Comparison of ENCODE assay signal across 11 cellular contexts in the genomic region with DNA sequence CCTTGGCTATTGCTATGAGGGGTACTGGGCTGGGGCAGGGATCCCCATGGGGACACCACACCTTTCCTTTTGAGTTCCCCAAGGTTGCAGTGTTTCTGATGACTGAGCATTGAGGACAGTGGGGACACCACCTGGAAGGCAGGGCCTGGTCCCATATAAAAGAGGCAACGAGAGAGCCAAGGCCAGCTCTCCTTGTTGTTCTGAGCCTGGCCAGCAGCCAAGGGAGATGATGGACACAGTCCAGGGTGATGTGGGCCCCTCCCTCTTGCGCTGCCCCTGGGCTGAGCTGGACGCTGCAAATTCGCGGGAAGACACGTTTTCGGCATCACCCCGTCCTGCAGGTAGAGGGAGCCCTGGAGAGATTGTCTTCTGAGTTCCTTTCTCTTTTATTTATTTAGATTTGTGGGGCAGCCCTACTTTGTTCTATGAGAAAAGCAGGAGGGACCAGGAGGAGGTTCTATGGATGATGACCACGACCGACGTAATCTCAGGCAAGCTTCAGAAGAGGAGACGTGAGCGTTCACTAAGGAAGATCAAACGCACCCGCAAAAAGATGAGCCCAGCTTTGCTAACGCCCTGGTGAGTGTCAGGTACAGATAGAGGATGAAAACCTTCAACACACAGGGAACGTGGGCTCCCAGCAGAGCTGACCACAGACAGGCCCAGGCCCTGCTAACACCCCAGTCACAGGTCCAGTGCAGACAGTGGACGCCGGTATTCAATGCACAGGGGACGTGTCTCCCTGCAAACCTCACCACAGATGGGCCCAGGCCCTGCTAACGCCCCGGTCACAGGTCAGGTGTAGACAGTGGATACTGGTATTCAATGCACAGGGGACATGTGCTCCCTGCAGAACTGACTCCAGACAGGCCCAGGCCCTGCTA.
DNase-seq lines count a peak whose midpoint lies in the region; TF ChIP-seq lines count a peak whose summit lies in the region.
"Had no signal": no experiment of that assay in that cellular context is flagged by ENCODE, and none has a peak within 500 bp of the region (broad histone marks: within the 10 kb centered on the region; RNA-seq: fewer than 3 reads in every experiment).

No MANE protein-coding gene starts in this region.

- H3K36me3 Mint-ChIP-seq in neural progenitor cell = peaks cover 6% of the 10 kb centered on the region
- no peaks in the 10 kb centered on the region for H3K36me3 Mint-ChIP-seq in activated T-helper 1 cell treated with anti-CD3 and anti-CD28 coated beads, Interleukin-12 subunit alpha, Interleukin-12 subunit beta, Interleukin-2, Interleukin-4 antibody, amounts not matched to agents 30 ng/mL and 10 ng/mL and 1 ng/mL, durations not matched to agents 14 hours and 24 hours and 36 hours (ENCODE audit: low read depth)

- peak; percentile 5 for TF ChIP-seq CTCF in GM10248 (IDR thresholded peaks at IDR 0.05; ENCODE audit: control extremely low read depth, extremely low read depth, low read depth, missing control alignments)
- peak; percentile 25 for TF ChIP-seq CTCF in brain microvascular endothelial cell (IDR thresholded peaks at IDR 0.05; ENCODE audit: low read depth, low read length, missing control alignments)
- TF ChIP-seq CTCF in neural progenitor cell (IDR thresholded peaks at IDR 0.05) = peak; percentile 66

- H3K79me2 ChIP-seq in Karpas-422 (ENCODE audit: low read length) = no peaks in the 10 kb centered on the region
- no peaks in the 10 kb centered on the region for H3K79me2 ChIP-seq in neural progenitor cell (ENCODE audit: low read depth)

- H3F3A ChIP-seq in neural progenitor cell (ENCODE audit: low read depth) = peaks cover 4% of the 10 kb centered on the region

- H3K27me3 Mint-ChIP-seq in neural progenitor cell (ENCODE audit: insufficient read depth, low read depth) = peaks cover 14% of the 10 kb centered on the region
- H3K27me3 Mint-ChIP-seq in activated T-helper 1 cell treated with anti-CD3 and anti-CD28 coated beads, Interleukin-12 subunit alpha, Interleukin-12 subunit beta, Interleukin-2, Interleukin-4 antibody, amounts not matched to agents 30 ng/mL and 10 ng/mL and 1 ng/mL, durations not matched to agents 14 hours and 24 hours and 36 hours (ENCODE audit: insufficient read depth) = no peaks in the 10 kb centered on the region

- H3K4me3 Mint-ChIP-seq in neural progenitor cell = no peak overlapping the region
- no peak overlapping the region for H3K4me3 Mint-ChIP-seq in activated T-helper 1 cell treated with anti-CD3 and anti-CD28 coated beads, Interleukin-12 subunit alpha, Interleukin-12 subunit beta, Interleukin-2, Interleukin-4 antibody, amounts not matched to agents 30 ng/mL and 10 ng/mL and 1 ng/mL, durations not matched to agents 14 hours and 24 hours and 36 hours

- DNase-seq in GM10248 (ENCODE audit: extremely low spot score) (no peak), Karpas-422 (peak; percentile 69), brain microvascular endothelial cell (no peak), neural progenitor cell (ENCODE audit: low spot score) (peak; percentile 65), SW 1271 (lab: John Stamatoyannopoulos, UW) (no peak), NCI-H2196 treated with DMSO at 0.1 percent for 48 hours (lab: John Stamatoyannopoulos, UW; ENCODE audit: unreplicated experiment) (no peak), AG08396 (ENCODE audit: low spot score) (no peak)
- no peak for DNase-seq in activated T-helper 1 cell treated with anti-CD3 and anti-CD28 coated beads, Interleukin-12 subunit alpha, Interleukin-12 subunit beta, Interleukin-2, Interleukin-4 antibody, amounts not matched to agents 30 ng/mL and 10 ng/mL and 1 ng/mL, durations not matched to agents 14 hours and 24 hours and 36 hours (ENCODE audit: low spot score)
- DNase-seq: cortex of kidney, NCI-H1105, nucleus accumbens had no signal

- no peak overlapping the region for H3K4me2 ChIP-seq in Karpas-422 (ENCODE audit: low read depth, low read length, poor library complexity, severe bottlenecking)
- no peak overlapping the region for H3K4me2 ChIP-seq in neural progenitor cell

- H3K4me3 ChIP-seq in Karpas-422 (ENCODE audit: low read length) = no peak overlapping the region
- H3K4me3 ChIP-seq in brain microvascular endothelial cell (ENCODE audit: low read depth, low read length) = no peak overlapping the region
- H3K4me3 ChIP-seq in neural progenitor cell = no peak overlapping the region

- H3K4me1 ChIP-seq in Karpas-422 (ENCODE audit: low read length) (no peaks in the 10 kb centered on the region), neural progenitor cell (no peaks in the 10 kb centered on the region)

- no peaks in the 10 kb centered on the region for H3K27me3 ChIP-seq in Karpas-422 (ENCODE audit: low read length)
- no peaks in the 10 kb centered on the region for H3K27me3 ChIP-seq in brain microvascular endothelial cell (replicated peaks)
- H3K27me3 ChIP-seq in neural progenitor cell = no peaks in the 10 kb centered on the region

- POLR2A ChIA-PET in GM10248 (lab: Yijun Ruan, JAX) = no interaction called here

- H3K27ac ChIP-seq in Karpas-422 (ENCODE audit: low read length) (no peak overlapping the region), brain microvascular endothelial cell (no peak overlapping the region), neural progenitor cell (no peak overlapping the region)

- H4K20me1 ChIP-seq in Karpas-422 (ENCODE audit: insufficient read depth, low read depth, low read length) (no peaks in the 10 kb centered on the region), neural progenitor cell (ENCODE audit: low read depth) (no peaks in the 10 kb centered on the region)

- H3K9me3 Mint-ChIP-seq in neural progenitor cell = peaks cover 18% of the 10 kb centered on the region
- H3K9me3 Mint-ChIP-seq in activated T-helper 1 cell treated with anti-CD3 and anti-CD28 coated beads, Interleukin-12 subunit alpha, Interleukin-12 subunit beta, Interleukin-2, Interleukin-4 antibody, amounts not matched to agents 30 ng/mL and 10 ng/mL and 1 ng/mL, durations not matched to agents 14 hours and 24 hours and 36 hours = peaks cover 18% of the 10 kb centered on the region

- in situ Hi-C loops in brain microvascular endothelial cell (cut with HindIII; ENCODE audit: low pct_ligation_motif_present, low sequenced_read_pairs) = no loop called here

- peaks cover 6% of the 10 kb centered on the region for H3K4me1 Mint-ChIP-seq in neural progenitor cell
- no peaks in the 10 kb centered on the region for H3K4me1 Mint-ChIP-seq in activated T-helper 1 cell treated with anti-CD3 and anti-CD28 coated beads, Interleukin-12 subunit alpha, Interleukin-12 subunit beta, Interleukin-2, Interleukin-4 antibody, amounts not matched to agents 30 ng/mL and 10 ng/mL and 1 ng/mL, durations not matched to agents 14 hours and 24 hours and 36 hours (ENCODE audit: low read depth)

- H3K9ac ChIP-seq in Karpas-422 (ENCODE audit: low read length) (no peak overlapping the region), neural progenitor cell (no peak overlapping the region)

- no peak overlapping the region for H3K27ac Mint-ChIP-seq in neural progenitor cell
- no peak overlapping the region for H3K27ac Mint-ChIP-seq in activated T-helper 1 cell treated with anti-CD3 and anti-CD28 coated beads, Interleukin-12 subunit alpha, Interleukin-12 subunit beta, Interleukin-2, Interleukin-4 antibody, amounts not matched to agents 30 ng/mL and 10 ng/mL and 1 ng/mL, durations not matched to agents 14 hours and 24 hours and 36 hours

- intact Hi-C loops in activated T-helper 1 cell treated with anti-CD3 and anti-CD28 coated beads, Interleukin-12 subunit alpha, Interleukin-12 subunit beta, Interleukin-2, Interleukin-4 antibody, amounts not matched to agents 30 ng/mL and 10 ng/mL and 1 ng/mL, durations not matched to agents 14 hours and 24 hours and 36 hours (cut with micrococcal nuclease) = no loop called here

- CTCF ChIA-PET in GM10248 (lab: Yijun Ruan, JAX) = no interaction called here

- no peak overlapping the region for H2AFZ ChIP-seq in Karpas-422 (ENCODE audit: low read length)
- H2AFZ ChIP-seq in neural progenitor cell (replicated peaks) = no peak overlapping the region

- H3K36me3 ChIP-seq in Karpas-422 (ENCODE audit: insufficient read depth, low read length) (no peaks in the 10 kb centered on the region), brain microvascular endothelial cell (replicated peaks) (no peaks in the 10 kb centered on the region), neural progenitor cell (no peaks in the 10 kb centered on the region)

- H3K9me2 ChIP-seq in Karpas-422 (replicated peaks; ENCODE audit: insufficient read depth, low read length) = no peaks in the 10 kb centered on the region

- H3K9me3 ChIP-seq in Karpas-422 (ENCODE audit: low read length) (peaks cover 9% of the 10 kb centered on the region), neural progenitor cell (ENCODE audit: low read depth) (no peaks in the 10 kb centered on the region)

Comparison
In these comparisons a context has a peak if more than half of its experiments do, and no peak if none do; other contexts are left out.
1. DNase-seq: peak in Karpas-422 (single experiment) and neural progenitor cell (single experiment); none in GM10248 (single experiment), brain microvascular endothelial cell (single experiment), SW 1271 (0 of 2), activated T-helper 1 cell treated with anti-CD3 and anti-CD28 coated beads, Interleukin-12 subunit alpha, Interleukin-12 subunit beta, Interleukin-2, Interleukin-4 antibody, amounts not matched to agents 30 ng/mL and 10 ng/mL and 1 ng/mL, durations not matched to agents 14 hours and 24 hours and 36 hours (single experiment), NCI-H2196 treated with DMSO at 0.1 percent for 48 hours (single experiment) and AG08396 (single experiment).
2. CTCF ChIP-seq: peak in every context shown above with its lines; median percentile 66 in neural progenitor cell; 25 in brain microvascular endothelial cell; 5 in GM10248.